8 cellular contexts compared by ENCODE assay signal in genomic region chr20:32763202-32763999, GRCh38. TPM values are rescaled to one million over a fixed set of nuclear protein-coding genes. Genes with fewer than 3 reads are reported as not detected.
DNase-seq lines count a peak whose midpoint lies in the region; ATAC-seq, FAIRE-seq and TF ChIP-seq lines count a peak whose summit lies in the region.

No MANE protein-coding gene starts in this region.

- H3K36me3 ChIP-seq in CD4-positive, alpha-beta memory T cell (ENCODE audit: insufficient read depth, low read length): no peaks in the 10 kb centered on the region
- no peaks in the 10 kb centered on the region for H3K36me3 ChIP-seq in GM12878 (ENCODE audit: control insufficient read depth in 2 of 2, insufficient read depth in 2 of 2, low read length in 1 of 2)
- H3K36me3 ChIP-seq in lung (ENCODE audit: control insufficient read depth in 2 of 2, insufficient read depth in 2 of 2, low read length in 2 of 2): no peaks in the 10 kb centered on the region
- no peaks in the 10 kb centered on the region for H3K36me3 ChIP-seq in vagina

- FAIRE-seq in GM12878 (lab: Jason Lieb, UNC): no peak

- TF ChIP-seq POLR2A in GM12878 (IDR thresholded peaks at IDR 0.05; ENCODE audit: low read depth, low read length) (no peak), vagina (IDR thresholded peaks at IDR 0.05) (no peak)

- no peak overlapping the region for H3K27ac ChIP-seq in CD4-positive, alpha-beta memory T cell (ENCODE audit: low read depth, low read length)
- H3K27ac ChIP-seq in GM12878 (ENCODE audit: control insufficient read depth, insufficient read depth): no peak overlapping the region
- H3K27ac ChIP-seq in lung (ENCODE audit: low read depth in 1 of 2, low read length in 1 of 2): no peak overlapping the region
- H3K27ac ChIP-seq in vagina: no peak overlapping the region

- no peak for DNase-seq in CD4-positive, alpha-beta memory T cell
- no peak for DNase-seq in GM12878 (ENCODE audit: low read depth, low spot score)
- no peak for DNase-seq in lung (ENCODE audit: low spot score)
- DNase-seq in vagina (ENCODE audit: extremely low spot score in 2 of 2): no peak
- no peak for DNase-seq in cerebellar cortex (ENCODE audit: low spot score)
- DNase-seq in NCI-H1694 (lab: John Stamatoyannopoulos, UW): no peak

- 21% methylated on average over 35 of the region's 40 CpGs for WGBS in GM12878 (ENCODE audit: insufficient coverage, insufficient replicate concordance, low lambda C conversion rate, missing lambda C conversion rate)
- WGBS in lung, 2 donors: 8 to 18% methylated on average over 39 to 40 of the region's 40 CpGs

- H3K36me3 Mint-ChIP-seq in CD4-positive, alpha-beta memory T cell: no peaks in the 10 kb centered on the region
- no peaks in the 10 kb centered on the region for H3K36me3 Mint-ChIP-seq in IgD-negative memory B cell

- TF ChIP-seq RAD21 in GM12878 (IDR thresholded peaks at IDR 0.05; ENCODE audit: insufficient read depth, low read depth, low read length): no peak

- BruUV-seq in GM12878 (replicated peaks; lab: Mats Ljungman, UMichigan): no TSS peak

- H3K4me3 Mint-ChIP-seq in CD4-positive, alpha-beta memory T cell: peak overlapping the region; percentile 86 to 92 (median 88)
- peak overlapping the region; percentile 86 to 95 (median 90) for H3K4me3 Mint-ChIP-seq in IgD-negative memory B cell

- CTCF ChIA-PET in CD4-positive, alpha-beta memory T cell (lab: Charles Lee; ENCODE audit: partially characterized antibody): interaction anchor here (1.0 to 4.8 kb wide), 6 partner anchors 14 to 93 kb away, joined by 3 to 46 read pairs (median 4); partner anchors contain the start of genes C20orf203 and COMMD7
- CTCF ChIA-PET in GM12878 (lab: Yijun Ruan, JAX): interaction anchor here (1.0 to 3.3 kb wide), 4 partner anchors 15 to 112 kb away, joined by 3 to 15 read pairs (median 5); partner anchors contain the start of gene C20orf203

- no peaks in the 10 kb centered on the region for H3K9me3 Mint-ChIP-seq in CD4-positive, alpha-beta memory T cell
- no peaks in the 10 kb centered on the region for H3K9me3 Mint-ChIP-seq in IgD-negative memory B cell

- H2AFZ ChIP-seq in GM12878 (ENCODE audit: control insufficient read depth, low read depth, low read length): peak overlapping the region; percentile 71

- H3K4me1 Mint-ChIP-seq in CD4-positive, alpha-beta memory T cell: peaks cover 9 to 21% (median 13%) of the 10 kb centered on the region in 4 donors
- H3K4me1 Mint-ChIP-seq in IgD-negative memory B cell: peaks cover 7 to 10% (median 9%) of the 10 kb centered on the region in 3 donors

- SMC1A ChIA-PET in GM12878 (lab: Charles Lee; ENCODE audit: uncharacterized antibody, unreplicated experiment): interaction anchor here (1.6 to 2.1 kb wide), 2 partner anchors 57 to 89 kb away, joined by 7 read pairs; partner anchors contain the start of genes C20orf203 and MAPRE1

- in situ Hi-C loops in GM12878 (cut with MboI): no loop called here

- no peak for TF ChIP-seq CTCF in GM12878 (IDR thresholded peaks at IDR 0.05 in 2 of 3, conservative IDR thresholded peaks at IDR 0.05 in 1 of 3; ENCODE audit: control insufficient read depth in 2 of 3, extremely low read depth in 1 of 3, insufficient read depth in 1 of 3, low read depth in 3 of 3, low read length in 3 of 3)
- no peak for TF ChIP-seq CTCF in lung (IDR thresholded peaks at IDR 0.05; ENCODE audit: control extremely low read depth, extremely low read depth)
- TF ChIP-seq CTCF in vagina (IDR thresholded peaks at IDR 0.05): no peak

- H3K27me3 ChIP-seq in CD4-positive, alpha-beta memory T cell (ENCODE audit: insufficient read depth, low read length): no peaks in the 10 kb centered on the region
- no peaks in the 10 kb centered on the region; a peak in 2 of 4 replicates for H3K27me3 ChIP-seq in GM12878 (replicated peaks in 1 of 2; ENCODE audit: control insufficient read depth in 2 of 2, insufficient read depth in 2 of 2, low read length in 1 of 2)
- no peaks in the 10 kb centered on the region for H3K27me3 ChIP-seq in lung (ENCODE audit: control insufficient read depth, insufficient read depth)
- H3K27me3 ChIP-seq in vagina: no peaks in the 10 kb centered on the region

- no peaks in the 10 kb centered on the region for H4K20me1 ChIP-seq in GM12878 (ENCODE audit: control insufficient read depth, insufficient read depth)

- H3K9ac ChIP-seq in GM12878 (ENCODE audit: control insufficient read depth, insufficient read depth, low read length): no peak overlapping the region

- peak overlapping the region; percentile 96 for H3K4me2 ChIP-seq in GM12878 (ENCODE audit: control insufficient read depth, insufficient read depth)

- no peaks in the 10 kb centered on the region for H3K27me3 Mint-ChIP-seq in CD4-positive, alpha-beta memory T cell
- peaks cover 2% of the 10 kb centered on the region for H3K27me3 Mint-ChIP-seq in IgD-negative memory B cell

- RAD21 ChIA-PET in GM12878 (lab: Charles Lee; ENCODE audit: unreplicated experiment): no interaction called here

- H3K9me3 ChIP-seq in CD4-positive, alpha-beta memory T cell (ENCODE audit: control insufficient read depth in 1 of 2, low read length in 2 of 2): no peaks in the 10 kb centered on the region
- H3K9me3 ChIP-seq in GM12878 (replicated peaks; ENCODE audit: control insufficient read depth, insufficient read depth, low read length): no peaks in the 10 kb centered on the region
- no peaks in the 10 kb centered on the region for H3K9me3 ChIP-seq in lung (ENCODE audit: control insufficient read depth in 2 of 2, insufficient read depth in 1 of 2, low read length in 1 of 2)
- no peaks in the 10 kb centered on the region for H3K9me3 ChIP-seq in vagina

- H3K4me1 ChIP-seq in CD4-positive, alpha-beta memory T cell (ENCODE audit: insufficient read depth, low read length): peaks cover 18% of the 10 kb centered on the region
- peaks cover 8% of the 10 kb centered on the region for H3K4me1 ChIP-seq in GM12878 (ENCODE audit: control insufficient read depth, insufficient read depth, low read length)
- peaks cover 0 to 9% of the 10 kb centered on the region in 2 donors for H3K4me1 ChIP-seq in lung (ENCODE audit: control insufficient read depth in 2 of 2, insufficient read depth in 2 of 2, low read length in 2 of 2)
- H3K4me1 ChIP-seq in vagina: peaks cover 18% of the 10 kb centered on the region

- peak overlapping the region; percentile 23 to 69 for H3K4me3 ChIP-seq in CD4-positive, alpha-beta memory T cell (ENCODE audit: low read length in 2 of 2)
- peak overlapping the region; percentile 76 for H3K4me3 ChIP-seq in GM12878
- peak overlapping the region; percentile 80 for H3K4me3 ChIP-seq in lung
- peak overlapping the region; percentile 61 to 76 for H3K4me3 ChIP-seq in vagina

- intact Hi-C loops in CD4-positive, alpha-beta memory T cell (cut with micrococcal nuclease): no loop called here
- intact Hi-C loops in GM12878 (cut with micrococcal nuclease; ENCODE audit: unreplicated experiment): no loop called here
- intact Hi-C loops in vagina (cut with DNase I): no loop called here

- H3K79me2 ChIP-seq in GM12878 (ENCODE audit: control insufficient read depth, insufficient read depth, low read length): no peaks in the 10 kb centered on the region

- ATAC-seq in GM12878 (peak; percentile 41), lung (ENCODE audit: insufficient read depth, low FRiP score) (no peak), GM18907 (IDR thresholded peaks at IDR 0.05; ENCODE audit: unreplicated experiment) (no peak)

- POLR2A ChIA-PET in CD4-positive, alpha-beta memory T cell (lab: Charles Lee; ENCODE audit: partially characterized antibody): interaction anchor here (0.7 to 2.7 kb wide), 7 partner anchors 13 to 227 kb away, joined by 3 to 34 read pairs (median 3); partner anchors contain the start of genes COMMD7 and MAPRE1
- POLR2A ChIA-PET in GM12878 (lab: Charles Lee): no interaction called here

- no peak for TF ChIP-seq EP300 in GM12878 (IDR thresholded peaks at IDR 0.05; ENCODE audit: borderline replicate concordance in 1 of 2, control insufficient read depth in 1 of 2, low read depth in 2 of 2, low read length in 2 of 2)

- peak overlapping the region in 1 of 7 donors; percentile 38 for H3K27ac Mint-ChIP-seq in CD4-positive, alpha-beta memory T cell
- no peak overlapping the region for H3K27ac Mint-ChIP-seq in IgD-negative memory B cell

RNA-seq across cellular contexts. Expression of gene DNMT3B, which starts 1.2 kb away (rescaled TPM):
- total RNA-seq in CD4-positive, alpha-beta memory T cell: under 1 TPM; 0.38 to 0.47 TPM
- under 1 TPM in 1 of 2 donors, not detected in 1; 0.16 TPM for polyA plus RNA-seq in CD4-positive, alpha-beta memory T cell
- polyA plus RNA-seq in IgD-negative memory B cell (not detected), GM12878 (2011; rRNA removed) (0.22 and 0.24 TPM in 2 replicates), GM12878 (2014; fragmentation: Illumina TruSeq; extraction: Trizol) (0.82 and 1.4 TPM in 2 replicates), GM12878 (2014; fragmentation: Nextera tagmentation; extraction: Ambion mirVana) (under 1 TPM; 0.23 to 0.33 TPM), GM12878 (2014; rRNA removed) (1.7 and 1.9 TPM in 2 replicates), GM12878 (2016; fragmentation: Nextera tagmentation; extraction: Ambion mirVana) (1 to 10 TPM in 1 of 2 experiments, under 1 TPM in 1; 0.82 to 1.5 TPM), lung (under 1 TPM; 0.31 to 0.79 TPM)
- 0.40 and 0.47 TPM in 2 replicates for total RNA-seq in GM12878 (2013; cell fraction: nucleolus; rRNA removed)
- total RNA-seq in GM12878 (2014; rRNA removed) (1.1 and 1.6 TPM in 2 replicates), GM12878 (2014; rRNA removed; fragmentation: Illumina TruSeq; extraction: Trizol) (1.2 TPM in 2 replicates), GM12878 (2021) (1.8 and 1.9 TPM in 2 replicates), lung (1 to 10 TPM; 1.0 to 3.1 TPM), vagina (1.2 TPM)
- 0.25 TPM for polyA plus RNA-seq in GM12878 (2011; ENCODE audit: low read depth)
- 0.15 and 0.24 TPM in 2 replicates for polyA plus RNA-seq in GM12878 (2011; cell fraction: cytosol; rRNA removed)
- 0.78 and 0.82 TPM in 2 replicates for polyA plus RNA-seq in GM12878 (2011; cell fraction: nucleus; rRNA removed)
- polyA plus RNA-seq in GM12878 (2012): 0.49 and 0.50 TPM in 2 replicates
- 0.15 and 0.46 TPM in 2 replicates for polyA minus RNA-seq in GM12878 (2011; rRNA and poly(A)+ RNA removed)
- polyA minus RNA-seq in GM12878 (2011; cell fraction: cytosol; rRNA and poly(A)+ RNA removed): not detected in 2 replicates
- 0.12 and 0.19 TPM in 2 replicates for polyA minus RNA-seq in GM12878 (2011; cell fraction: nucleus; rRNA and poly(A)+ RNA removed)

RNA-seq across cellular contexts. Expression of gene COMMD7, which starts 20.1 kb away (rescaled TPM):
- total RNA-seq in CD4-positive, alpha-beta memory T cell: 10 to 100 TPM; 29.6 to 29.7 TPM
- polyA plus RNA-seq in CD4-positive, alpha-beta memory T cell: 100 to 1,000 TPM; 105 to 154 TPM
- polyA plus RNA-seq in IgD-negative memory B cell (81.5 TPM), GM12878 (2011; rRNA removed) (26.3 and 28.3 TPM in 2 replicates), GM12878 (2014; fragmentation: Illumina TruSeq; extraction: Trizol) (32.0 and 41.2 TPM in 2 replicates), GM12878 (2014; fragmentation: Nextera tagmentation; extraction: Ambion mirVana) (10 to 100 TPM in 1 of 2 experiments, 1 to 10 TPM in 1; 9.1 to 19.4 TPM), GM12878 (2014; rRNA removed) (32.4 and 34.7 TPM in 2 replicates), GM12878 (2016; fragmentation: Nextera tagmentation; extraction: Ambion mirVana) (10 to 100 TPM; 55.5 to 61.0 TPM), lung (10 to 100 TPM; 47.1 to 53.4 TPM)
- 13.4 and 14.1 TPM in 2 replicates for total RNA-seq in GM12878 (2013; cell fraction: nucleolus; rRNA removed)
- total RNA-seq in GM12878 (2014; rRNA removed) (24.7 and 25.0 TPM in 2 replicates), GM12878 (2014; rRNA removed; fragmentation: Illumina TruSeq; extraction: Trizol) (20.7 and 21.4 TPM in 2 replicates), GM12878 (2021) (26.5 and 27.2 TPM in 2 replicates), lung (10 to 100 TPM; 26.1 to 39.0 TPM), vagina (28.7 TPM)
- polyA plus RNA-seq in GM12878 (2011; ENCODE audit: low read depth): 22.1 TPM
- 24.3 and 26.5 TPM in 2 replicates for polyA plus RNA-seq in GM12878 (2011; cell fraction: cytosol; rRNA removed)
- 14.8 and 17.5 TPM in 2 replicates for polyA plus RNA-seq in GM12878 (2011; cell fraction: nucleus; rRNA removed)
- polyA plus RNA-seq in GM12878 (2012): 22.6 and 22.9 TPM in 2 replicates
- 9.1 and 12.0 TPM in 2 replicates for polyA minus RNA-seq in GM12878 (2011; rRNA and poly(A)+ RNA removed)
- polyA minus RNA-seq in GM12878 (2011; cell fraction: cytosol; rRNA and poly(A)+ RNA removed): 3.4 and 5.3 TPM in 2 replicates
- polyA minus RNA-seq in GM12878 (2011; cell fraction: nucleus; rRNA and poly(A)+ RNA removed): 2.4 and 3.6 TPM in 2 replicates

RNA-seq across cellular contexts. Expression of gene MAPRE1, which starts 56.4 kb away (rescaled TPM):
- 10 to 100 TPM; 78.1 to 78.6 TPM for total RNA-seq in CD4-positive, alpha-beta memory T cell
- polyA plus RNA-seq in CD4-positive, alpha-beta memory T cell: 100 to 1,000 TPM in 1 of 2 donors, 10 to 100 TPM in 1; 95.9 to 140 TPM
- polyA plus RNA-seq in IgD-negative memory B cell (65.3 TPM), GM12878 (2011; rRNA removed) (117 and 137 TPM in 2 replicates), GM12878 (2014; fragmentation: Illumina TruSeq; extraction: Trizol) (151 and 168 TPM in 2 replicates), GM12878 (2014; fragmentation: Nextera tagmentation; extraction: Ambion mirVana) (100 to 1,000 TPM; 128 to 142 TPM), GM12878 (2014; rRNA removed) (108 and 117 TPM in 2 replicates), GM12878 (2016; fragmentation: Nextera tagmentation; extraction: Ambion mirVana) (100 to 1,000 TPM; 108 to 109 TPM), lung (10 to 100 TPM; 26.7 to 77.3 TPM)
- total RNA-seq in GM12878 (2013; cell fraction: nucleolus; rRNA removed): 37.7 and 38.1 TPM in 2 replicates
- total RNA-seq in GM12878 (2014; rRNA removed) (85.2 and 108 TPM in 2 replicates), GM12878 (2014; rRNA removed; fragmentation: Illumina TruSeq; extraction: Trizol) (83.2 and 89.2 TPM in 2 replicates), GM12878 (2021) (133 TPM in 2 replicates), lung (10 to 100 TPM; 78.5 to 90.6 TPM), vagina (57.9 TPM)
- 84.6 TPM for polyA plus RNA-seq in GM12878 (2011; ENCODE audit: low read depth)
- polyA plus RNA-seq in GM12878 (2011; cell fraction: cytosol; rRNA removed): 58.1 and 75.1 TPM in 2 replicates
- polyA plus RNA-seq in GM12878 (2011; cell fraction: nucleus; rRNA removed): 29.6 and 50.0 TPM in 2 replicates
- 84.5 and 93.7 TPM in 2 replicates for polyA plus RNA-seq in GM12878 (2012)
- 52.4 and 66.1 TPM in 2 replicates for polyA minus RNA-seq in GM12878 (2011; rRNA and poly(A)+ RNA removed)
- polyA minus RNA-seq in GM12878 (2011; cell fraction: cytosol; rRNA and poly(A)+ RNA removed): 30.9 and 33.0 TPM in 2 replicates
- 10.6 and 19.1 TPM in 2 replicates for polyA minus RNA-seq in GM12878 (2011; cell fraction: nucleus; rRNA and poly(A)+ RNA removed)
